1 cellular context compared by ENCODE assay signal in genomic region chr11:67435031-67435726, GRCh38.
TF ChIP-seq lines count a peak whose summit lies in the region.

No MANE protein-coding gene starts in this region.

TF ChIP-seq in GM12878, 131 proteins besides CTCF, POLR2A, EP300 and RAD21:
- TF ChIP-seq IRF4 (IDR thresholded peaks at IDR 0.05; ENCODE audit: low read depth, low read length) (no peak), CEBPB (IDR thresholded peaks at IDR 0.05; ENCODE audit: borderline replicate concordance in 1 of 2, low read depth in 2 of 2, low read length in 2 of 2) (no peak), POU2F2 (IDR thresholded peaks at IDR 0.05; ENCODE audit: borderline replicate concordance, low read depth, low read length) (no peak), USF2 (IDR thresholded peaks at IDR 0.05; ENCODE audit: borderline replicate concordance, low read depth, low read length) (no peak), PAX5 (IDR thresholded peaks at IDR 0.05; ENCODE audit: borderline replicate concordance, low read depth, low read length) (no peak), ZNF384 (IDR thresholded peaks at IDR 0.05; ENCODE audit: borderline replicate concordance, low read depth, low read length) (no peak), ETV6 (conservative IDR thresholded peaks at IDR 0.05 in 1 of 2, IDR thresholded peaks at IDR 0.05 in 1 of 2; ENCODE audit: borderline replicate concordance in 1 of 2, low read depth in 1 of 2) (no peak), CEBPZ (IDR thresholded peaks at IDR 0.05; ENCODE audit: low read depth, low read length) (no peak), TCF7 (IDR thresholded peaks at IDR 0.05; ENCODE audit: borderline replicate concordance) (no peak), ZNF274 (IDR thresholded peaks at IDR 0.05; ENCODE audit: insufficient read depth, insufficient read length) (no peak), SUPT20H (IDR thresholded peaks at IDR 0.05; ENCODE audit: borderline replicate concordance, control insufficient read depth, low read depth, low read length) (no peak), REST (IDR thresholded peaks at IDR 0.05; ENCODE audit: low read depth, low read length) (no peak)
- TF ChIP-seq, protein P1, sequence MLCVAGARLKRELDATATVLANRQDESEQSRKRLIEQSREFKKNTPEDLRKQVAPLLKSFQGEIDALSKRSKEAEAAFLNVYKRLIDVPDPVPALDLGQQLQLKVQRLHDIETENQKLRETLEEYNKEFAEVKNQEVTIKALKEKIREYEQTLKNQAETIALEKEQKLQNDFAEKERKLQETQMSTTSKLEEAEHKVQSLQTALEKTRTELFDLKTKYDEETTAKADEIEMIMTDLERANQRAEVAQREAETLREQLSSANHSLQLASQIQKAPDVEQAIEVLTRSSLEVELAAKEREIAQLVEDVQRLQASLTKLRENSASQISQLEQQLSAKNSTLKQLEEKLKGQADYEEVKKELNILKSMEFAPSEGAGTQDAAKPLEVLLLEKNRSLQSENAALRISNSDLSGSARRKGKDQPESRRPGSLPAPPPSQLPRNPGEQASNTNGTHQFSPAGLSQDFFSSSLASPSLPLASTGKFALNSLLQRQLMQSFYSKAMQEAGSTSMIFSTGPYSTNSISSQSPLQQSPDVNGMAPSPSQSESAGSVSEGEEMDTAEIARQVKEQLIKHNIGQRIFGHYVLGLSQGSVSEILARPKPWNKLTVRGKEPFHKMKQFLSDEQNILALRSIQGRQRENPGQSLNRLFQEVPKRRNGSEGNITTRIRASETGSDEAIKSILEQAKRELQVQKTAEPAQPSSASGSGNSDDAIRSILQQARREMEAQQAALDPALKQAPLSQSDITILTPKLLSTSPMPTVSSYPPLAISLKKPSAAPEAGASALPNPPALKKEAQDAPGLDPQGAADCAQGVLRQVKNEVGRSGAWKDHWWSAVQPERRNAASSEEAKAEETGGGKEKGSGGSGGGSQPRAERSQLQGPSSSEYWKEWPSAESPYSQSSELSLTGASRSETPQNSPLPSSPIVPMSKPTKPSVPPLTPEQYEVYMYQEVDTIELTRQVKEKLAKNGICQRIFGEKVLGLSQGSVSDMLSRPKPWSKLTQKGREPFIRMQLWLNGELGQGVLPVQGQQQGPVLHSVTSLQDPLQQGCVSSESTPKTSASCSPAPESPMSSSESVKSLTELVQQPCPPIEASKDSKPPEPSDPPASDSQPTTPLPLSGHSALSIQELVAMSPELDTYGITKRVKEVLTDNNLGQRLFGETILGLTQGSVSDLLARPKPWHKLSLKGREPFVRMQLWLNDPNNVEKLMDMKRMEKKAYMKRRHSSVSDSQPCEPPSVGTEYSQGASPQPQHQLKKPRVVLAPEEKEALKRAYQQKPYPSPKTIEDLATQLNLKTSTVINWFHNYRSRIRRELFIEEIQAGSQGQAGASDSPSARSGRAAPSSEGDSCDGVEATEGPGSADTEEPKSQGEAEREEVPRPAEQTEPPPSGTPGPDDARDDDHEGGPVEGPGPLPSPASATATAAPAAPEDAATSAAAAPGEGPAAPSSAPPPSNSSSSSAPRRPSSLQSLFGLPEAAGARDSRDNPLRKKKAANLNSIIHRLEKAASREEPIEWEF (IDR thresholded peaks at IDR 0.05; ENCODE audit: insufficient replicate concordance, low read depth, low read length), result no peak
- TF ChIP-seq, protein P2, sequence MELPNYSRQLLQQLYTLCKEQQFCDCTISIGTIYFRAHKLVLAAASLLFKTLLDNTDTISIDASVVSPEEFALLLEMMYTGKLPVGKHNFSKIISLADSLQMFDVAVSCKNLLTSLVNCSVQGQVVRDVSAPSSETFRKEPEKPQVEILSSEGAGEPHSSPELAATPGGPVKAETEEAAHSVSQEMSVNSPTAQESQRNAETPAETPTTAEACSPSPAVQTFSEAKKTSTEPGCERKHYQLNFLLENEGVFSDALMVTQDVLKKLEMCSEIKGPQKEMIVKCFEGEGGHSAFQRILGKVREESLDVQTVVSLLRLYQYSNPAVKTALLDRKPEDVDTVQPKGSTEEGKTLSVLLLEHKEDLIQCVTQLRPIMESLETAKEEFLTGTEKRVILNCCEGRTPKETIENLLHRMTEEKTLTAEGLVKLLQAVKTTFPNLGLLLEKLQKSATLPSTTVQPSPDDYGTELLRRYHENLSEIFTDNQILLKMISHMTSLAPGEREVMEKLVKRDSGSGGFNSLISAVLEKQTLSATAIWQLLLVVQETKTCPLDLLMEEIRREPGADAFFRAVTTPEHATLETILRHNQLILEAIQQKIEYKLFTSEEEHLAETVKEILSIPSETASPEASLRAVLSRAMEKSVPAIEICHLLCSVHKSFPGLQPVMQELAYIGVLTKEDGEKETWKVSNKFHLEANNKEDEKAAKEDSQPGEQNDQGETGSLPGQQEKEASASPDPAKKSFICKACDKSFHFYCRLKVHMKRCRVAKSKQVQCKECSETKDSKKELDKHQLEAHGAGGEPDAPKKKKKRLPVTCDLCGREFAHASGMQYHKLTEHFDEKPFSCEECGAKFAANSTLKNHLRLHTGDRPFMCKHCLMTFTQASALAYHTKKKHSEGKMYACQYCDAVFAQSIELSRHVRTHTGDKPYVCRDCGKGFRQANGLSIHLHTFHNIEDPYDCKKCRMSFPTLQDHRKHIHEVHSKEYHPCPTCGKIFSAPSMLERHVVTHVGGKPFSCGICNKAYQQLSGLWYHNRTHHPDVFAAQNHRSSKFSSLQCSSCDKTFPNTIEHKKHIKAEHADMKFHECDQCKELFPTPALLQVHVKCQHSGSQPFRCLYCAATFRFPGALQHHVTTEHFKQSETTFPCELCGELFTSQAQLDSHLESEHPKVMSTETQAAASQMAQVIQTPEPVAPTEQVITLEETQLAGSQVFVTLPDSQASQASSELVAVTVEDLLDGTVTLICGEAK (IDR thresholded peaks at IDR 0.05; ENCODE audit: borderline replicate concordance), result no peak
- TF ChIP-seq, protein P3, sequence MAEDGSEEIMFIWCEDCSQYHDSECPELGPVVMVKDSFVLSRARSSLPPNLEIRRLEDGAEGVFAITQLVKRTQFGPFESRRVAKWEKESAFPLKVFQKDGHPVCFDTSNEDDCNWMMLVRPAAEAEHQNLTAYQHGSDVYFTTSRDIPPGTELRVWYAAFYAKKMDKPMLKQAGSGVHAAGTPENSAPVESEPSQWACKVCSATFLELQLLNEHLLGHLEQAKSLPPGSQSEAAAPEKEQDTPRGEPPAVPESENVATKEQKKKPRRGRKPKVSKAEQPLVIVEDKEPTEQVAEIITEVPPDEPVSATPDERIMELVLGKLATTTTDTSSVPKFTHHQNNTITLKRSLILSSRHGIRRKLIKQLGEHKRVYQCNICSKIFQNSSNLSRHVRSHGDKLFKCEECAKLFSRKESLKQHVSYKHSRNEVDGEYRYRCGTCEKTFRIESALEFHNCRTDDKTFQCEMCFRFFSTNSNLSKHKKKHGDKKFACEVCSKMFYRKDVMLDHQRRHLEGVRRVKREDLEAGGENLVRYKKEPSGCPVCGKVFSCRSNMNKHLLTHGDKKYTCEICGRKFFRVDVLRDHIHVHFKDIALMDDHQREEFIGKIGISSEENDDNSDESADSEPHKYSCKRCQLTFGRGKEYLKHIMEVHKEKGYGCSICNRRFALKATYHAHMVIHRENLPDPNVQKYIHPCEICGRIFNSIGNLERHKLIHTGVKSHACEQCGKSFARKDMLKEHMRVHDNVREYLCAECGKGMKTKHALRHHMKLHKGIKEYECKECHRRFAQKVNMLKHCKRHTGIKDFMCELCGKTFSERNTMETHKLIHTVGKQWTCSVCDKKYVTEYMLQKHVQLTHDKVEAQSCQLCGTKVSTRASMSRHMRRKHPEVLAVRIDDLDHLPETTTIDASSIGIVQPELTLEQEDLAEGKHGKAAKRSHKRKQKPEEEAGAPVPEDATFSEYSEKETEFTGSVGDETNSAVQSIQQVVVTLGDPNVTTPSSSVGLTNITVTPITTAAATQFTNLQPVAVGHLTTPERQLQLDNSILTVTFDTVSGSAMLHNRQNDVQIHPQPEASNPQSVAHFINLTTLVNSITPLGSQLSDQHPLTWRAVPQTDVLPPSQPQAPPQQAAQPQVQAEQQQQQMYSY (CRISPR knock-in tag; IDR thresholded peaks at IDR 0.05), result no peak
